In the genomic region with DNA sequence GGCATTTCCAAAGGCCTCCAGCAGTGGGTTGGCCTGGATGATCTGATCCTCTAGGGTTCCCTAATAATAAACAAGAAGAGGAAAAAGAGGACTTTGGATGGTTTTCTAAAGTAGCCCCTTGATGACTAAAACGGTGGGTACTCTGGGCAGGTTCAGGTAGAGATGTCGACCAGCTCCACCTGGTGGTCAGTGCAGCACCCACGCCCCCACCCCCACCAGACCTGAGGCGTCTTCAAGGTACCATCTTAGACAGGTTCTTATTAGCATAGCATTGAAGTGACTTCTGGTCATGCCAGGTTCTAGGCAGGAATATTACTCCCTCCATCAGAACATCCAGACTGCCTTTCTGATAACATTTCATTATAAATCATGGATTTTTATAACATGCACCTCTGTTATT, we compare ENCODE assay signal across 10 cellular contexts. TPM values are rescaled to one million over a fixed set of nuclear protein-coding genes. Genes with fewer than 3 reads are reported as not detected.
A peak's percentile ranks its signal among the peaks of the same experiment; 100 is the strongest.
DNase-seq lines count a peak whose midpoint lies in the region; ATAC-seq and TF ChIP-seq lines count a peak whose summit lies in the region.
"Had no signal": no experiment of that assay in that cellular context is flagged by ENCODE, and none has a peak within 500 bp of the region (broad histone marks: within the 10 kb centered on the region; RNA-seq: fewer than 3 reads in every experiment).

No MANE protein-coding gene starts in this region.

- no peaks in the 10 kb centered on the region for H3K36me3 Mint-ChIP-seq in stimulated activated effector memory CD8-positive, alpha-beta T cell treated with anti-CD3 and anti-CD28 coated beads, Interleukin-12 subunit alpha, Interleukin-12 subunit beta, amount 100 ng/mL, for 72 hours
- no peaks in the 10 kb centered on the region for H3K36me3 Mint-ChIP-seq in stimulated activated memory B cell treated with anti-CD40 and anti-IgM and Interleukin-4, amounts not matched to agents 10 μg/mL and 1 μg/mL and 100 μg/mL, for 72 hours

- H3K4me1 Mint-ChIP-seq in stimulated activated effector memory CD8-positive, alpha-beta T cell treated with anti-CD3 and anti-CD28 coated beads, Interleukin-12 subunit alpha, Interleukin-12 subunit beta, amount 100 ng/mL, for 72 hours = no peaks in the 10 kb centered on the region
- no peaks in the 10 kb centered on the region for H3K4me1 Mint-ChIP-seq in stimulated activated memory B cell treated with anti-CD40 and anti-IgM and Interleukin-4, amounts not matched to agents 10 μg/mL and 1 μg/mL and 100 μg/mL, for 72 hours

- H3K27me3 Mint-ChIP-seq in stimulated activated memory B cell treated with anti-CD40 and anti-IgM and Interleukin-4, amounts not matched to agents 10 μg/mL and 1 μg/mL and 100 μg/mL, for 72 hours = no peaks in the 10 kb centered on the region

- peak; percentile 37 for TF ChIP-seq CTCF in AG10803 (conservative IDR thresholded peaks at IDR 0.05; ENCODE audit: low read length)
- peak; percentile 51 for TF ChIP-seq CTCF in GM13976 (IDR thresholded peaks at IDR 0.05; ENCODE audit: borderline replicate concordance, control extremely low read depth, extremely low read depth, insufficient read depth, missing control alignments)

- in situ Hi-C loops in GM13976 (cut with MboI; ENCODE audit: low sequenced_read_pairs, unreplicated experiment) = no loop called here

- no peak for DNase-seq in AG10803 (ENCODE audit: low read depth)
- DNase-seq in GM13976 (ENCODE audit: low spot score) = peak; percentile 56
- peak; percentile 13 to 18 for DNase-seq in activated CD4-positive, alpha-beta T cell treated with anti-CD3 and anti-CD28 coated beads, Interleukin-2, amount 50 U/mL, for 48 hours
- no peak for DNase-seq in left lobe of liver (ENCODE audit: low spot score)
- DNase-seq in stimulated activated effector memory CD8-positive, alpha-beta T cell treated with anti-CD3 and anti-CD28 coated beads, Interleukin-12 subunit alpha, Interleukin-12 subunit beta, amount 100 ng/mL, for 72 hours (ENCODE audit: low spot score in 2 of 2) = no peak
- DNase-seq: NCI-H187 treated with DMSO at 0.1 percent for 48 hours had no signal

- no peak overlapping the region for H3K27ac Mint-ChIP-seq in stimulated activated effector memory CD8-positive, alpha-beta T cell treated with anti-CD3 and anti-CD28 coated beads, Interleukin-12 subunit alpha, Interleukin-12 subunit beta, amount 100 ng/mL, for 72 hours
- H3K27ac Mint-ChIP-seq in stimulated activated memory B cell treated with anti-CD40 and anti-IgM and Interleukin-4, amounts not matched to agents 10 μg/mL and 1 μg/mL and 100 μg/mL, for 72 hours = no peak overlapping the region
- H3K27ac Mint-ChIP-seq: activated T-helper 2 cell treated with anti-CD3 and anti-CD28 coated beads, Interferon-gamma antibody, Interleukin-2, Interleukin-4, amounts not matched to agents 10 μg/mL and 5 μg/mL and 100 μg/mL, durations not matched to agents 14 hours and 24 hours and 36 hours had no signal

- H3K4me3 Mint-ChIP-seq in stimulated activated effector memory CD8-positive, alpha-beta T cell treated with anti-CD3 and anti-CD28 coated beads, Interleukin-12 subunit alpha, Interleukin-12 subunit beta, amount 100 ng/mL, for 72 hours = no peak overlapping the region
- H3K4me3 Mint-ChIP-seq in stimulated activated memory B cell treated with anti-CD40 and anti-IgM and Interleukin-4, amounts not matched to agents 10 μg/mL and 1 μg/mL and 100 μg/mL, for 72 hours = no peak overlapping the region

- H3K4me3 ChIP-seq in AG10803 (ENCODE audit: low read length) = no peak overlapping the region

- no peaks in the 10 kb centered on the region for H3K9me3 Mint-ChIP-seq in stimulated activated effector memory CD8-positive, alpha-beta T cell treated with anti-CD3 and anti-CD28 coated beads, Interleukin-12 subunit alpha, Interleukin-12 subunit beta, amount 100 ng/mL, for 72 hours
- no peaks in the 10 kb centered on the region for H3K9me3 Mint-ChIP-seq in stimulated activated memory B cell treated with anti-CD40 and anti-IgM and Interleukin-4, amounts not matched to agents 10 μg/mL and 1 μg/mL and 100 μg/mL, for 72 hours
- H3K9me3 Mint-ChIP-seq: activated T-helper 2 cell treated with anti-CD3 and anti-CD28 coated beads, Interferon-gamma antibody, Interleukin-2, Interleukin-4, amounts not matched to agents 10 μg/mL and 5 μg/mL and 100 μg/mL, durations not matched to agents 14 hours and 24 hours and 36 hours had no signal

- ATAC-seq in left lobe of liver = peak; percentile 52
- ATAC-seq in GM21381 (IDR thresholded peaks at IDR 0.05; ENCODE audit: unreplicated experiment) = no peak
- ATAC-seq in stimulated activated effector memory CD8-positive, alpha-beta T cell treated with anti-CD3 and anti-CD28 coated beads, Interleukin-12 subunit alpha, Interleukin-12 subunit beta, amount 100 ng/mL, for 72 hours = no peak
- no peak for ATAC-seq in HG03520 (IDR thresholded peaks at IDR 0.05; ENCODE audit: unreplicated experiment)
- no peak for ATAC-seq in stimulated activated memory B cell treated with anti-CD40 and anti-IgM and Interleukin-4, amounts not matched to agents 10 μg/mL and 1 μg/mL and 100 μg/mL, for 72 hours

RNA-seq across cellular contexts. Expression of a gene that starts 15.0 kb away (rescaled TPM):
- total RNA-seq in left lobe of liver = not detected
- total RNA-seq: activated T-helper 2 cell treated with anti-CD3 and anti-CD28 coated beads, Interferon-gamma antibody, Interleukin-2, Interleukin-4, amounts not matched to agents 10 μg/mL and 5 μg/mL and 100 μg/mL, durations not matched to agents 14 hours and 24 hours and 36 hours had no signal

Comparison
In these comparisons a context has a peak if more than half of its experiments do, and no peak if none do; other contexts are left out.
1. DNase-seq: peak in GM13976 (single experiment) and activated CD4-positive, alpha-beta T cell treated with anti-CD3 and anti-CD28 coated beads, Interleukin-2, amount 50 U/mL, for 48 hours (2 of 2); none in AG10803 (single experiment), left lobe of liver (single experiment) and stimulated activated effector memory CD8-positive, alpha-beta T cell treated with anti-CD3 and anti-CD28 coated beads, Interleukin-12 subunit alpha, Interleukin-12 subunit beta, amount 100 ng/mL, for 72 hours (0 of 2).